8 cellular contexts compared by ENCODE assay signal in the genomic region with DNA sequence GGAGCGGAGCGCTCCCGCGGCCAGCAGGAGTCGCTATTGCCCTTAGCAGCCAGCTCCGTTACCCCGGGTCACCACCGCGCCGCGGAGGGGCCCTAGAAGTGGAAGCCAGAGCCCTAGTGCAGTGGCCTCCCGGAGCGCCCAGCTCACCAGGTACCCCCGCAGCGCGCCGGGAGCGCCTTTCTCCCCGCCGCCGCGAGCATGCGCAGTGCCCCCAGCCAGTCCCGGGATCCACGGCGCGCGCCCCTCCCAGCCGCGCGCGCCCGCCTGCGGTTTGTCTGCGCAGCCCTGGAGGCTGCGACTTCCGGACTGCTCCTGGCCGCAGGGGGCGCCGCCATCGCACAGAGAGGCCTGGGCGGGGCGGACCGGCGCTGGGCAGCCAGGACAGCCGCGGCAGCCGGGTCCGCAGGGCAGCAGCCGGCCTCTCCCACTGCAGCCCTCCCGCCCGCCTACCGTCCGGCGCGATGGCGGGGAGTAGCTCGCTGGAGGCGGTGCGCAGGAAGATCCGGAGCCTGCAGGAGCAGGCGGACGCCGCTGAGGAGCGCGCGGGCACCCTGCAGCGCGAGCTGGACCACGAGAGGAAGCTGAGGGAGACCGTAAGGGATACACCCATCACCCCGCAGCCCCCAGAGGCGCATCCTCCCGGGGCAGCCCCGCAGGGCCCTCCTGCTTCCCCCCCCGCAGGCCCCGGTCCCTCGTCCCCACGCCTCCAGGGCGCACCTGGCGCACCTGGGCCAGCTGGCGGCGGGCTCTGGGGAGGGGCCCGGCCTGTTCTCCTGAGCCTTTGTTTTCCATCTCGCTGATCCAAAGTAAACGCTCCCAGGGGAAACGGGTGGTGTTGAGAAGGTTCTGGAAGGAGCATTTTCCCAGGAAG. TPM values are rescaled to one million over a fixed set of nuclear protein-coding genes. Genes with fewer than 3 reads are reported as not detected.
DNase-seq lines count a peak whose midpoint lies in the region; ATAC-seq and TF ChIP-seq lines count a peak whose summit lies in the region.

No MANE protein-coding gene starts in this region.

- H3K36me3 Mint-ChIP-seq in T-helper 1 cell treated with Interleukin-12 subunit alpha and Interleukin-12 subunit beta and Interleukin-4 antibody, amounts not matched to agents 30 μg/mL and 1 μg/mL, for 36 hours (ENCODE audit: low read depth), result peaks cover 2% of the 10 kb centered on the region

- peak overlapping the region; percentile 66 for H3K9ac ChIP-seq in rectal smooth muscle tissue (ENCODE audit: low read length)

- H3K27me3 Mint-ChIP-seq in T-helper 1 cell treated with Interleukin-12 subunit alpha and Interleukin-12 subunit beta and Interleukin-4 antibody, amounts not matched to agents 30 μg/mL and 1 μg/mL, for 36 hours (ENCODE audit: low read depth), result peaks cover 70% of the 10 kb centered on the region

- DNase-seq in GM13976 (ENCODE audit: low spot score) (peak; percentile 96), NCI-H1436 (lab: John Stamatoyannopoulos, UW) (peak; percentile 80), right cardiac atrium (peak; percentile 90 to 97 (median 96)), vagina (ENCODE audit: extremely low spot score in 2 of 2) (no peak)

- peak overlapping the region; percentile 73 for H3K27ac Mint-ChIP-seq in T-helper 1 cell treated with Interleukin-12 subunit alpha and Interleukin-12 subunit beta and Interleukin-4 antibody, amounts not matched to agents 30 μg/mL and 1 μg/mL, for 36 hours

- H3K4me1 Mint-ChIP-seq in T-helper 1 cell treated with Interleukin-12 subunit alpha and Interleukin-12 subunit beta and Interleukin-4 antibody, amounts not matched to agents 30 μg/mL and 1 μg/mL, for 36 hours (ENCODE audit: low read depth), result peaks cover 10% of the 10 kb centered on the region

- TF ChIP-seq POLR2A in vagina (IDR thresholded peaks at IDR 0.05), result peak in 1 of 2 donors; percentile 72

- no peaks in the 10 kb centered on the region for H3K9me3 Mint-ChIP-seq in T-helper 1 cell treated with Interleukin-12 subunit alpha and Interleukin-12 subunit beta and Interleukin-4 antibody, amounts not matched to agents 30 μg/mL and 1 μg/mL, for 36 hours

- peak overlapping the region; percentile 88 for H3K27ac ChIP-seq in angular gyrus (ENCODE audit: low read depth, low read length)
- peak overlapping the region; percentile 74 for H3K27ac ChIP-seq in right cardiac atrium (ENCODE audit: low read length)
- H3K27ac ChIP-seq in rectal smooth muscle tissue (ENCODE audit: low read depth, low read length), result peak overlapping the region; percentile 98
- H3K27ac ChIP-seq in vagina, result peak overlapping the region; percentile 83

- in situ Hi-C loops in GM13976 (cut with MboI; ENCODE audit: low sequenced_read_pairs, unreplicated experiment), result no loop called here

- H3K4me1 ChIP-seq in right cardiac atrium (ENCODE audit: control insufficient read depth, insufficient read depth, low read length) (peaks cover 10% of the 10 kb centered on the region), rectal smooth muscle tissue (ENCODE audit: control insufficient read depth, insufficient read depth, low read length) (peaks cover 47% of the 10 kb centered on the region), vagina (peaks cover 55% of the 10 kb centered on the region)

- under 1% methylated on average over 87 of the region's 87 CpGs for WGBS in right cardiac atrium

- H3K4me3 ChIP-seq in right cardiac atrium (ENCODE audit: low read length) (peak overlapping the region; percentile 86), rectal smooth muscle tissue (ENCODE audit: low read length) (peak overlapping the region; percentile 86), vagina (peak overlapping the region; percentile 77 to 85)

- TF ChIP-seq CTCF in GM13976 (IDR thresholded peaks at IDR 0.05; ENCODE audit: borderline replicate concordance, control extremely low read depth, extremely low read depth, insufficient read depth, missing control alignments) (peak; percentile 94), vagina (IDR thresholded peaks at IDR 0.05) (peak; percentile 79 to 95 (median 91))

- no peaks in the 10 kb centered on the region for H3K27me3 ChIP-seq in right cardiac atrium (ENCODE audit: control insufficient read depth, insufficient read depth)
- peaks cover 4% of the 10 kb centered on the region for H3K27me3 ChIP-seq in rectal smooth muscle tissue (ENCODE audit: control insufficient read depth, insufficient read depth, low read length)
- H3K27me3 ChIP-seq in vagina, result no peaks in the 10 kb centered on the region

- H3K36me3 ChIP-seq in rectal smooth muscle tissue (ENCODE audit: control insufficient read depth, insufficient read depth, low read length), result peaks cover 18% of the 10 kb centered on the region
- H3K36me3 ChIP-seq in vagina, result no peaks in the 10 kb centered on the region

- intact Hi-C loops in right cardiac atrium (cut with DNase I), result loop anchor here (5.0 to 10.0 kb wide), 4 partner anchors 44 to 264 kb away; no protein-coding TSS in a partner anchor
- intact Hi-C loops in vagina (cut with DNase I), result no loop called here

- no peaks in the 10 kb centered on the region for H3K9me3 ChIP-seq in right cardiac atrium (ENCODE audit: control insufficient read depth, low read length)
- no peaks in the 10 kb centered on the region for H3K9me3 ChIP-seq in vagina

- ATAC-seq in HG02852 (IDR thresholded peaks at IDR 0.05; ENCODE audit: unreplicated experiment), result peak; percentile 88
- peak; percentile 87 to 94 for ATAC-seq in right cardiac atrium

- peak overlapping the region; percentile 85 for H3K4me3 Mint-ChIP-seq in T-helper 1 cell treated with Interleukin-12 subunit alpha and Interleukin-12 subunit beta and Interleukin-4 antibody, amounts not matched to agents 30 μg/mL and 1 μg/mL, for 36 hours

RNA-seq across cellular contexts. Expression of gene TPM1, which starts 5.8 kb away (rescaled TPM):
- total RNA-seq in right cardiac atrium, result 1,000 to 10,000 TPM; 6,360 to 7,970 (median 7,200) TPM
- polyA plus RNA-seq in right cardiac atrium, result 10,076 TPM
- total RNA-seq in vagina, result 498 TPM

Comparison
In these comparisons a context has a peak if more than half of its experiments do, and no peak if none do; other contexts are left out.
1. DNase-seq: peak in GM13976 (single experiment), NCI-H1436 (single experiment) and right cardiac atrium (3 of 3); none in vagina (0 of 2).
2. RNA of gene TPM1, which starts 5.8 kb away (total RNA-seq): 6,360 to 7,970 TPM in right cardiac atrium; 498 TPM in vagina (single experiment); every median in the first group is over 10 times any median in the second.
3. Peak in every context shown above with its lines, with median percentiles within 50 percentile points of each other: H3K27ac ChIP-seq and H3K4me3 ChIP-seq.